Comparison of ENCODE assay signal across 13 cellular contexts in the genomic region with DNA sequence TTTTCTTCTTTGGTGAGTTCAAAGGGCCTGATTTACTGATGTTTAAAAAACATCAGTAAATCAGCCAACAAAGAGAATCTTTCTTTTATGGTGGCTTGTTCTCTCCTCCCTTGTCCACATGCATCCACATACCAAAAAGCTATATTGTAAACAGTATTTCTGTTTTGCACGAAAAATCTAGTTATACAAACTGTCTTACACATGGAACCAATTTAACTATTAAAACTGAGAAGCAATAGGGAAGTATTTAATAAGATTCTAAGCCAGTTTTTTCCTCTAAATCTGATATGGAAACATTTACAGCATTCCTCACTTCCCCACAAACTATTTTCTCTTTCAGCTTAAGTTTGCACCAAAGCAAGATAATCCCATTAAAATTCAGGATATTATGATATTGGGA.
DNase-seq lines count a peak whose midpoint lies in the region; ATAC-seq and TF ChIP-seq lines count a peak whose summit lies in the region.
"Had no signal": no experiment of that assay in that cellular context is flagged by ENCODE, and none has a peak within 500 bp of the region (broad histone marks: within the 10 kb centered on the region; RNA-seq: fewer than 3 reads in every experiment).

No MANE protein-coding gene starts in this region.

- DNase-seq in T-helper 2 cell treated with Interferon-gamma antibody and Interleukin-4, amounts not matched to agents 5 μg/mL and 100 μg/mL, for 36 hours (ENCODE audit: low spot score) = no peak
- DNase-seq in T-helper 2 cell (no peak), WERI-Rb-1 (no peak), fibroblast of gingiva (ENCODE audit: low read depth) (peak; percentile 47), skeletal muscle cell (ENCODE audit: low read depth) (no peak), KG1 (lab: John Stamatoyannopoulos, UW) (no peak), Calu3 (no peak)
- DNase-seq: 8988T; DND-41; NCI-H1417; stimulated activated naive B cell treated with anti-CD40 and anti-IgM and Interleukin-4, amounts not matched to agents 10 μg/mL and 1 μg/mL and 100 μg/mL, for 72 hours had no signal

- peak overlapping the region; percentile 92 for H3K27ac ChIP-seq in WERI-Rb-1
- H3K27ac ChIP-seq: neutrophil had no signal

- H3K36me3 Mint-ChIP-seq in T-helper 2 cell treated with Interferon-gamma antibody and Interleukin-4, amounts not matched to agents 5 μg/mL and 100 μg/mL, for 36 hours (ENCODE audit: low read depth) = peaks cover 9% of the 10 kb centered on the region
- H3K36me3 Mint-ChIP-seq in Calu3 (ENCODE audit: insufficient read depth, unreplicated experiment) = peaks cover 23% of the 10 kb centered on the region
- H3K36me3 Mint-ChIP-seq: stimulated activated naive B cell treated with anti-CD40 and anti-IgM and Interleukin-4, amounts not matched to agents 10 μg/mL and 1 μg/mL and 100 μg/mL, for 72 hours had no signal

- peaks cover 5% of the 10 kb centered on the region; the same call in 1 of the 2 replicates for H3K36me3 ChIP-seq in WERI-Rb-1
- H3K36me3 ChIP-seq: neutrophil had no signal

- no peaks in the 10 kb centered on the region for H3K9me3 Mint-ChIP-seq in T-helper 2 cell treated with Interferon-gamma antibody and Interleukin-4, amounts not matched to agents 5 μg/mL and 100 μg/mL, for 36 hours
- H3K9me3 Mint-ChIP-seq in Calu3 (ENCODE audit: low read depth, unreplicated experiment) = no peaks in the 10 kb centered on the region
- H3K9me3 Mint-ChIP-seq: stimulated activated naive B cell treated with anti-CD40 and anti-IgM and Interleukin-4, amounts not matched to agents 10 μg/mL and 1 μg/mL and 100 μg/mL, for 72 hours had no signal

- CTCF ChIA-PET in Calu3 (lab: Charles Lee) = interaction anchor here (0.6 to 1.9 kb wide), 3 partner anchors 35 to 342 kb away, joined by 4 to 9 read pairs (median 5); no protein-coding TSS in a partner anchor

- no peaks in the 10 kb centered on the region for H3K27me3 ChIP-seq in WERI-Rb-1 (ENCODE audit: insufficient read depth, low read depth, severe bottlenecking)

- peaks cover 46% of the 10 kb centered on the region for H3K4me1 Mint-ChIP-seq in T-helper 2 cell treated with Interferon-gamma antibody and Interleukin-4, amounts not matched to agents 5 μg/mL and 100 μg/mL, for 36 hours (ENCODE audit: low read depth)
- H3K4me1 Mint-ChIP-seq in Calu3 (ENCODE audit: low read depth, unreplicated experiment) = peaks cover 8% of the 10 kb centered on the region

- peak overlapping the region; percentile 80 for H3K27ac Mint-ChIP-seq in T-helper 2 cell treated with Interferon-gamma antibody and Interleukin-4, amounts not matched to agents 5 μg/mL and 100 μg/mL, for 36 hours
- H3K27ac Mint-ChIP-seq in Calu3 (ENCODE audit: unreplicated experiment) = no peak overlapping the region
- H3K27ac Mint-ChIP-seq: stimulated activated naive B cell treated with anti-CD40 and anti-IgM and Interleukin-4, amounts not matched to agents 10 μg/mL and 1 μg/mL and 100 μg/mL, for 72 hours had no signal

- peak overlapping the region; percentile 74 for H3K4me3 Mint-ChIP-seq in T-helper 2 cell treated with Interferon-gamma antibody and Interleukin-4, amounts not matched to agents 5 μg/mL and 100 μg/mL, for 36 hours
- no peak overlapping the region for H3K4me3 Mint-ChIP-seq in Calu3 (ENCODE audit: low read depth, unreplicated experiment)
- H3K4me3 Mint-ChIP-seq: stimulated activated naive B cell treated with anti-CD40 and anti-IgM and Interleukin-4, amounts not matched to agents 10 μg/mL and 1 μg/mL and 100 μg/mL, for 72 hours had no signal

- no peak for ATAC-seq in HG02885 (IDR thresholded peaks at IDR 0.05; ENCODE audit: poor library complexity, unreplicated experiment)
- ATAC-seq: stimulated activated naive B cell treated with anti-CD40 and anti-IgM and Interleukin-4, amounts not matched to agents 10 μg/mL and 1 μg/mL and 100 μg/mL, for 72 hours had no signal

- H3K9me3 ChIP-seq in WERI-Rb-1 (ENCODE audit: severe bottlenecking) = no peaks in the 10 kb centered on the region
- H3K9me3 ChIP-seq: neutrophil had no signal

- H3K4me3 ChIP-seq in WERI-Rb-1 (ENCODE audit: low read depth, low read length) (peak overlapping the region; percentile 90), skeletal muscle cell (ENCODE audit: low read depth, low read length) (peak overlapping the region; percentile 79)

- H3K27me3 Mint-ChIP-seq in T-helper 2 cell treated with Interferon-gamma antibody and Interleukin-4, amounts not matched to agents 5 μg/mL and 100 μg/mL, for 36 hours (ENCODE audit: low read depth) = peaks cover 44% of the 10 kb centered on the region
- peaks cover 59% of the 10 kb centered on the region for H3K27me3 Mint-ChIP-seq in Calu3 (ENCODE audit: unreplicated experiment)

- no TSS peak for BruUV-seq in Calu3 (replicated peaks; lab: Mats Ljungman, UMichigan)

- intact Hi-C loops in Calu3 (cut with micrococcal nuclease; ENCODE audit: unreplicated experiment) = loop anchor here (1.0 to 5.0 kb wide), 3 partner anchors 133 to 1243 kb away; no protein-coding TSS in a partner anchor

- TF ChIP-seq CTCF in WERI-Rb-1 (IDR thresholded peaks at IDR 0.05; ENCODE audit: low read depth, low read length) (no peak), Calu3 (IDR thresholded peaks at IDR 0.05; ENCODE audit: unreplicated experiment) (no peak)
